8 cellular contexts compared by ENCODE assay signal in the genomic region with DNA sequence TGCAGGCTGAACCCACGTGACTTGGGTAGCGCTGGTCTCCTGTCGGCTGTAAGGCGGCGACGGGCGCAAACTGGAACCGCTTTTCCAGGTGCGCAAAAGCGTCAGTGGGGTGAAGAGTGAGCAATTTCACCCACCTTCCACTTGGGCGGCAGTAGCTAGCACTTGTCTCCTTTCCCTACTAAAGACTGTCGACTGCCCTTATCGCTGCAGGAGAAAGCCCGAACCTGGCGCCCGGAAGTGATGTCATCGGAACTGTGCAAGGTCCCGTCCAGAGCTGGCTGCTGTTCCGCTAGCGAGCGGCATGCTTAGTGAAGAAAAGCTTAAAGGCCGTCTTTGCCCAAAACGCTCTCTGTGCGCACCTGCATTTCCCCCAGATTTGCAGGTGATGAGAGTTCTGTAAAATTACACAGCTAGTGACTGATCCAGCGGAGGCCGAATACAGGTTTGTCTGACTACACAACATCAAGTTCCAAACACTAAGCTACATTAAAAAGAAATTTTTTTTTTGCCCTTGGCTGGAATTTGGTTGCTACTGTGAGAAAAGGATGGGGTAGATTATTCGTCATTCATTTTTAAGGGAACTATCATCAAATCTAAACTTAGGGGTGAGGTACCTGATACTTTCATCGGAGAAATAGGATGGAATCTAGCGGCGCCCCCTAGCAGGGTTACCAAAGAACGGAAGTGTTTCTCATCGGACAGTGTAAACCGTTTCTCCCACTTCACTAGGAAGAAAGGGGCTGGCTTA.
DNase-seq lines count a peak whose midpoint lies in the region; ATAC-seq and TF ChIP-seq lines count a peak whose summit lies in the region.

A gene with protein sequence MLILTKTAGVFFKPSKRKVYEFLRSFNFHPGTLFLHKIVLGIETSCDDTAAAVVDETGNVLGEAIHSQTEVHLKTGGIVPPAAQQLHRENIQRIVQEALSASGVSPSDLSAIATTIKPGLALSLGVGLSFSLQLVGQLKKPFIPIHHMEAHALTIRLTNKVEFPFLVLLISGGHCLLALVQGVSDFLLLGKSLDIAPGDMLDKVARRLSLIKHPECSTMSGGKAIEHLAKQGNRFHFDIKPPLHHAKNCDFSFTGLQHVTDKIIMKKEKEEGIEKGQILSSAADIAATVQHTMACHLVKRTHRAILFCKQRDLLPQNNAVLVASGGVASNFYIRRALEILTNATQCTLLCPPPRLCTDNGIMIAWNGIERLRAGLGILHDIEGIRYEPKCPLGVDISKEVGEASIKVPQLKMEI (minus strand): TSS at position 242 of the 748 bp plus-strand sequence. CDS start 1,152 bp downstream, outside the sequence.

- H3K4me3 ChIP-seq in AG10803 (ENCODE audit: low read length) = peak within 1 kb of the TSS; percentile 93

- peak; percentile 70 for TF ChIP-seq CTCF in AG10803 (conservative IDR thresholded peaks at IDR 0.05; ENCODE audit: low read length)

- DNase-seq in AG10803 (ENCODE audit: low read depth) (peak; percentile 84), NCI-H345 (lab: John Stamatoyannopoulos, UW) (peak; percentile 95), cerebellar cortex (ENCODE audit: low spot score) (peak; percentile 98), islet precursor cell (peak; percentile 97)
- peak; percentile 81 to 90 (median 90) for DNase-seq in stimulated activated CD4-positive, alpha-beta T cell treated with anti-CD3 and anti-CD28 coated beads, Interleukin-12 subunit alpha, Interleukin-12 subunit beta, amount 100 ng/mL, for 48 hours (ENCODE audit: low read depth in 2 of 3, low spot score in 1 of 3)

- ATAC-seq in GM19023 (IDR thresholded peaks at IDR 0.05; ENCODE audit: unreplicated experiment) (peak; percentile 98), HG03280 (IDR thresholded peaks at IDR 0.05; ENCODE audit: unreplicated experiment) (peak; percentile 97)
- peak; percentile 97 for ATAC-seq in activated CD4-positive, CD25-positive, alpha-beta regulatory T cell treated with anti-CD3 and anti-CD28 coated beads, Interleukin-2, amount 50 U/mL, for 24 hours

Comparison
In these comparisons a context has a peak if more than half of its experiments do, and no peak if none do; other contexts are left out.
1. Peak in every context shown above with its lines: DNase-seq, ATAC-seq and H3K4me3 ChIP-seq.